In the genomic region with DNA sequence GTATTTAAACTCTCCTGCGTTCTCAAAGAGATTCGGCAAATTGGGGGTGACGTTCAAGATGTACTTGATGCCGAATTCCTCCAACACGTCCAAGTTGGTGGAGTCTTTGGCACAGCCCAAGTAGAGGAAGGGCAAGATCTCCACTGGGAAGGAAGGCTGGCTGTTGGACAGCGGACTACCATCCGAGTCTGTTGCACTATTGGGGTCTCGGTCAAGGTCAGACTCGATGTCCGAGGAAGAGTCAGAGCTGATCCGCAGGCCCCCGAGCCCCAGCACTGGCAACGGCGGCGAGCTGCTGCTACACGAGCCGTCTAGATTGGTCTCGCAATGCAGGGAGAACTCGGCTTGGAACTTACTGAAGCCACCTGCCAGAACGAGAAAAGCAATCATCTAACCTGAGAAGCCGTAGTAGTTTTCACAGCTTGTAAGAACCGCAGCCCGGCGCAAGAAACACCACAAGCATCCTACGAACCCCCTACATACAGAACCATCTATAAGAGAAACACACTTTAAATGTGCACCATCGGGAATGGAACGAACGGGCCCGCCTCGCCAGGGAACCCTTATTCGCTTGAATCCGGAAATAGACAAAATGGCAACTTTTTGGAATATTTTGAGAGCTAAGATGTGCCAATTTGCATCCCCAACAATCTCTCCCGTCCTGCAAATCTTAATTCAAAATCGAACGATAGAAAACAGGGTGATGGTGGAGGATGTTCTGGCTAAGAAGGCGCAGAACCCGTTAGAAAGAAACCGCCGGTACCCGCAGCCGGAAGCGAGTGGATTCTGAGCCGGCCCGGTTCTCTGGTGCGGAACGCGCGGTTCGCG, we compare ENCODE assay signal across 8 cellular contexts. TPM values are rescaled to one million over a fixed set of nuclear protein-coding genes. Genes with fewer than 3 reads are reported as not detected.
DNase-seq lines count a peak whose midpoint lies in the region; TF ChIP-seq lines count a peak whose summit lies in the region.

No MANE protein-coding gene starts in this region.

- peaks cover 66% of the 10 kb centered on the region for H3K4me1 ChIP-seq in CD4-positive, alpha-beta memory T cell (ENCODE audit: insufficient read depth, low read length)
- H3K4me1 ChIP-seq in MM.1S (ENCODE audit: low read length) = peaks cover 39% of the 10 kb centered on the region
- H3K4me1 ChIP-seq in iPS DF 6.9 (ENCODE audit: control insufficient read depth, insufficient read depth, low read length) = peaks cover 4% of the 10 kb centered on the region; the same call in 1 of the 2 replicates
- H3K4me1 ChIP-seq in skeletal muscle tissue (ENCODE audit: control insufficient read depth in 3 of 3, insufficient read depth in 3 of 3, low read length in 3 of 3) = peaks cover 42 to 53% (median 43%) of the 10 kb centered on the region in 3 donors

- POLR2A ChIA-PET in CD4-positive, alpha-beta memory T cell (lab: Charles Lee; ENCODE audit: partially characterized antibody) = interaction anchor here (1.3 to 2.7 kb wide), 5 partner anchors 70 to 513 kb away, joined by 4 to 16 read pairs (median 10); a partner anchor contains a TSS

- peak overlapping the region; percentile 79 for H3K4me2 ChIP-seq in MM.1S (ENCODE audit: low read depth, low read length)

- peaks cover 41 to 74% (median 53%) of the 10 kb centered on the region in 4 donors for H3K4me1 Mint-ChIP-seq in CD4-positive, alpha-beta memory T cell

- H3K27ac ChIP-seq in CD4-positive, alpha-beta memory T cell (ENCODE audit: low read depth, low read length) = peak overlapping the region; percentile 68
- H3K27ac ChIP-seq in MM.1S (ENCODE audit: low read length) (peak overlapping the region; percentile 94), adipose tissue (ENCODE audit: low read depth, low read length) (peak overlapping the region; percentile 87), iPS DF 6.9 (ENCODE audit: low read length) (no peak overlapping the region), skeletal muscle tissue (ENCODE audit: low read depth, low read length) (peak overlapping the region; percentile 79)

- H3K27me3 Mint-ChIP-seq in CD4-positive, alpha-beta memory T cell = no peaks in the 10 kb centered on the region

- intact Hi-C loops in CD4-positive, alpha-beta memory T cell (cut with micrococcal nuclease) = loop anchor here (5.0 kb wide), 4 partner anchors 46 to 1209 kb away; a partner anchor contains a TSS

- H3K27ac Mint-ChIP-seq in CD4-positive, alpha-beta memory T cell = peak overlapping the region; percentile 62 to 94 (median 90)

- H3K9me3 Mint-ChIP-seq in CD4-positive, alpha-beta memory T cell = peaks cover 0 to 1% (median 0%) of the 10 kb centered on the region in 8 donors

- WGBS in adipose tissue, 3 donors = 5 to 7% (median 5%) methylated on average over 50 of the region's 50 CpGs
- WGBS in iPS DF 6.9 (ENCODE audit: insufficient coverage, insufficient read length) = no CpG with 5 or more reads among the region's 50 CpGs

- peak overlapping the region; percentile 70 to 83 for H3K4me3 ChIP-seq in CD4-positive, alpha-beta memory T cell (ENCODE audit: low read length in 2 of 2)
- H3K4me3 ChIP-seq in MM.1S (ENCODE audit: low read length) = peak overlapping the region; percentile 89
- peak overlapping the region; percentile 57 for H3K4me3 ChIP-seq in iPS DF 6.9 (ENCODE audit: low read length)
- peak overlapping the region; percentile 71 to 91 (median 87) for H3K4me3 ChIP-seq in skeletal muscle tissue (ENCODE audit: low read length in 3 of 3)

- DNase-seq in CD4-positive, alpha-beta memory T cell = peak in 3 of 5 donors; percentile 17 to 46 (median 28)
- DNase-seq in MM.1S = peak; percentile 66
- no peak for DNase-seq in iPS DF 6.9 (ENCODE audit: low read depth, low spot score)
- DNase-seq in ureter (ENCODE audit: low spot score) = no peak
- DNase-seq in NCI-H2171 treated with DMSO at 0.1 percent for 48 hours (lab: John Stamatoyannopoulos, UW) = no peak
- no peak for DNase-seq in SIG-M5 treated with dmso at 0.1 percent for 504 hours (lab: John Stamatoyannopoulos, UW; ENCODE audit: unreplicated experiment)

- peaks cover 57% of the 10 kb centered on the region for H3K79me2 ChIP-seq in MM.1S (ENCODE audit: low read length)

- H2AFZ ChIP-seq in MM.1S (ENCODE audit: low read length) = 0 out of 2 replicates have a peak overlapping the region, but pooled peaks have one; percentile 3

- H3K9me3 ChIP-seq in CD4-positive, alpha-beta memory T cell (ENCODE audit: control insufficient read depth in 1 of 2, low read length in 2 of 2) = no peaks in the 10 kb centered on the region
- H3K9me3 ChIP-seq in MM.1S (replicated peaks; ENCODE audit: insufficient read depth, low read length) (no peaks in the 10 kb centered on the region), iPS DF 6.9 (ENCODE audit: control insufficient read depth, insufficient read depth, low read length) (no peaks in the 10 kb centered on the region), skeletal muscle tissue (ENCODE audit: control insufficient read depth in 3 of 3, low read length in 3 of 3) (no peaks in the 10 kb centered on the region)

- TF ChIP-seq CTCF in MM.1S (IDR thresholded peaks at IDR 0.05; ENCODE audit: low read length) = no peak

- no peaks in the 10 kb centered on the region for H3K27me3 ChIP-seq in CD4-positive, alpha-beta memory T cell (ENCODE audit: insufficient read depth, low read length)
- H3K27me3 ChIP-seq in MM.1S (replicated peaks; ENCODE audit: insufficient read depth, low read length) (no peaks in the 10 kb centered on the region), iPS DF 6.9 (ENCODE audit: control insufficient read depth, insufficient read depth, low read length) (peaks cover 17% of the 10 kb centered on the region; the same call in 1 of the 2 replicates), skeletal muscle tissue (ENCODE audit: control insufficient read depth in 3 of 3, insufficient read depth in 3 of 3, low read length in 3 of 3) (peaks cover 42 to 75% (median 65%) of the 10 kb centered on the region in 3 donors)

- H3K36me3 ChIP-seq in CD4-positive, alpha-beta memory T cell (ENCODE audit: insufficient read depth, low read length) = no peaks in the 10 kb centered on the region
- H3K36me3 ChIP-seq in MM.1S (replicated peaks; ENCODE audit: insufficient read depth, low read length) (no peaks in the 10 kb centered on the region), iPS DF 6.9 (ENCODE audit: control insufficient read depth, insufficient read depth, low read length) (no peaks in the 10 kb centered on the region), skeletal muscle tissue (ENCODE audit: control insufficient read depth in 3 of 3, insufficient read depth in 3 of 3, low read length in 3 of 3) (peaks cover 0 to 5% (median 0%) of the 10 kb centered on the region in 3 donors)

- peaks cover 92% of the 10 kb centered on the region for H3F3A ChIP-seq in MM.1S (ENCODE audit: insufficient read depth, low read length)

- peak overlapping the region; percentile 87 to 98 (median 92) for H3K4me3 Mint-ChIP-seq in CD4-positive, alpha-beta memory T cell

- peaks cover 0 to 8% of the 10 kb centered on the region in 2 donors for H3K36me3 Mint-ChIP-seq in CD4-positive, alpha-beta memory T cell

- no peaks in the 10 kb centered on the region for H3K9me2 ChIP-seq in MM.1S (replicated peaks; ENCODE audit: insufficient read depth, low read length)

- CTCF ChIA-PET in CD4-positive, alpha-beta memory T cell (lab: Charles Lee; ENCODE audit: partially characterized antibody) = interaction anchor here (1.0 to 1.4 kb wide), 2 partner anchors 111 to 120 kb away, joined by 4 to 5 read pairs; no protein-coding TSS in a partner anchor

- H4K20me1 ChIP-seq in MM.1S (ENCODE audit: insufficient read depth, low read length) = no peaks in the 10 kb centered on the region

- H3K9ac ChIP-seq in MM.1S (ENCODE audit: low read length) (peak overlapping the region; percentile 92), skeletal muscle tissue (ENCODE audit: low read depth in 1 of 3, low read length in 3 of 3) (peak overlapping the region; percentile 68 to 83 (median 78))

RNA-seq across cellular contexts. Expression of a gene that starts 1.4 kb away (rescaled TPM):
- total RNA-seq in CD4-positive, alpha-beta memory T cell = 1 to 10 TPM in 1 of 2 experiments, under 1 TPM in 1; 0.90 to 1.9 TPM
- 1 to 10 TPM; 1.4 to 2.2 TPM for polyA plus RNA-seq in CD4-positive, alpha-beta memory T cell
- polyA plus RNA-seq in adipose tissue = 100 to 1,000 TPM in 1 of 3 donors, 10 to 100 TPM in 2; 23.7 to 224 (median 34.2) TPM
- total RNA-seq in skeletal muscle tissue = 44.9 TPM
- 88.7 TPM for total RNA-seq in ureter

Comparison
In these comparisons a context has a peak if more than half of its experiments do, and no peak if none do; other contexts are left out.
1. DNase-seq: peak in CD4-positive, alpha-beta memory T cell (3 of 5) and MM.1S (single experiment); none in iPS DF 6.9 (single experiment), ureter (single experiment), NCI-H2171 treated with DMSO at 0.1 percent for 48 hours (single experiment) and SIG-M5 treated with dmso at 0.1 percent for 504 hours (single experiment).
2. RNA of a gene that starts 1.4 kb away (total RNA-seq): 88.7 TPM in ureter (single experiment) and 44.9 TPM in skeletal muscle tissue (single experiment); 0.90 to 1.9 TPM in CD4-positive, alpha-beta memory T cell; every median in the first group is over 10 times any median in the second.
3. Peak in every context shown above with its lines, with median percentiles within 50 percentile points of each other: H3K4me3 ChIP-seq.